ENCODE assay signal across 8 cellular contexts in genomic region chr5:174419523-174420132, GRCh38.
DNase-seq lines count a peak whose midpoint lies in the region; ATAC-seq and TF ChIP-seq lines count a peak whose summit lies in the region.

No MANE protein-coding gene starts in this region.

- no peak for TF ChIP-seq POLR2A in Peyer's patch (IDR thresholded peaks at IDR 0.05)

- H3K9me3 Mint-ChIP-seq in CD14-positive monocyte = peaks cover 0 to 4% (median 0%) of the 10 kb centered on the region in 7 donors
- H3K9me3 Mint-ChIP-seq in natural killer cell = no peaks in the 10 kb centered on the region
- peaks cover 0 to 1% of the 10 kb centered on the region in 2 donors for H3K9me3 Mint-ChIP-seq in stimulated activated naive B cell treated with anti-CD40 and anti-IgM and Interleukin-4, amounts not matched to agents 10 μg/mL and 1 μg/mL and 100 μg/mL, for 72 hours

- H3K4me1 ChIP-seq in HUES64 (ENCODE audit: insufficient read depth, low read length) (no peaks in the 10 kb centered on the region), Peyer's patch (peaks cover 0 to 11% (median 0%) of the 10 kb centered on the region in 4 donors), fibroblast of lung (ENCODE audit: control insufficient read depth, extremely low read depth, insufficient read depth, low read length) (no peaks in the 10 kb centered on the region)

- H3K36me3 Mint-ChIP-seq in CD14-positive monocyte (no peaks in the 10 kb centered on the region), natural killer cell (no peaks in the 10 kb centered on the region)
- H3K36me3 Mint-ChIP-seq in stimulated activated naive B cell treated with anti-CD40 and anti-IgM and Interleukin-4, amounts not matched to agents 10 μg/mL and 1 μg/mL and 100 μg/mL, for 72 hours = no peaks in the 10 kb centered on the region

- ATAC-seq in GM19463 (IDR thresholded peaks at IDR 0.05; ENCODE audit: unreplicated experiment) (peak; percentile 75), natural killer cell (peak; percentile 65 to 94 (median 84))
- ATAC-seq in stimulated activated naive B cell treated with anti-CD40 and anti-IgM and Interleukin-4, amounts not matched to agents 10 μg/mL and 1 μg/mL and 100 μg/mL, for 72 hours (replicated peaks) = peak; percentile 86 to 87

- no peak overlapping the region for H3K27ac Mint-ChIP-seq in CD14-positive monocyte
- no peak overlapping the region for H3K27ac Mint-ChIP-seq in natural killer cell
- no peak overlapping the region for H3K27ac Mint-ChIP-seq in stimulated activated naive B cell treated with anti-CD40 and anti-IgM and Interleukin-4, amounts not matched to agents 10 μg/mL and 1 μg/mL and 100 μg/mL, for 72 hours

- TF ChIP-seq CTCF in CD14-positive monocyte (IDR thresholded peaks at IDR 0.05) = peak; percentile 84
- TF ChIP-seq CTCF in Peyer's patch (IDR thresholded peaks at IDR 0.05) = peak in 5 of 6 experiments; percentile 37 to 89 (median 88)
- peak; percentile 89 to 97 for TF ChIP-seq CTCF in fibroblast of lung (conservative IDR thresholded peaks at IDR 0.05 in 1 of 2, IDR thresholded peaks at IDR 0.05 in 1 of 2; ENCODE audit: low read depth in 1 of 2, low read length in 2 of 2)
- TF ChIP-seq CTCF in natural killer cell (IDR thresholded peaks at IDR 0.05) = peak; percentile 65

- WGBS in HUES64 = 22% methylated on average over 18 of the region's 18 CpGs

- peak overlapping the region in 1 of 2 donors; percentile 41 for H3K4me3 Mint-ChIP-seq in CD14-positive monocyte
- peak overlapping the region; percentile 13 for H3K4me3 Mint-ChIP-seq in natural killer cell
- H3K4me3 Mint-ChIP-seq in stimulated activated naive B cell treated with anti-CD40 and anti-IgM and Interleukin-4, amounts not matched to agents 10 μg/mL and 1 μg/mL and 100 μg/mL, for 72 hours = peak overlapping the region in 1 of 2 donors; percentile 52

- H3K9ac ChIP-seq in HUES64 (ENCODE audit: low read depth, low read length) (no peak overlapping the region), fibroblast of lung (ENCODE audit: insufficient read depth, low read length) (no peak overlapping the region)

- peak; percentile 73 for DNase-seq in CD14-positive monocyte (ENCODE audit: low spot score)
- DNase-seq in Peyer's patch = peak; percentile 36 to 94 (median 94)
- DNase-seq in activated T-helper 1 cell treated with Interleukin-2 at 50 U/mL for 16 hours (ENCODE audit: low read depth) = peak; percentile 49
- DNase-seq in fibroblast of lung (ENCODE audit: low read depth in 2 of 2) = peak; percentile 87 to 96
- peak; percentile 67 for DNase-seq in natural killer cell
- DNase-seq in stimulated activated naive B cell treated with anti-CD40 and anti-IgM and Interleukin-4, amounts not matched to agents 10 μg/mL and 1 μg/mL and 100 μg/mL, for 72 hours = peak; percentile 48

- H3K79me2 ChIP-seq in fibroblast of lung (ENCODE audit: control insufficient read depth, insufficient read depth, low read length) = no peaks in the 10 kb centered on the region

- no peaks in the 10 kb centered on the region for H4K20me1 ChIP-seq in fibroblast of lung (ENCODE audit: control insufficient read depth, extremely low read depth, insufficient read depth, low read length)

- H3K27me3 ChIP-seq in HUES64 (ENCODE audit: insufficient read depth, low read length) (peaks cover 3% of the 10 kb centered on the region; the same call in 1 of the 2 replicates), Peyer's patch (no peaks in the 10 kb centered on the region), fibroblast of lung (ENCODE audit: control insufficient read depth, insufficient read depth, low read length) (no peaks in the 10 kb centered on the region)

- H3K27me3 Mint-ChIP-seq in CD14-positive monocyte (ENCODE audit: low read depth in 3 of 3) (peaks cover 6 to 24% (median 20%) of the 10 kb centered on the region in 3 donors), natural killer cell (ENCODE audit: low read depth in 2 of 2) (peaks cover 6 to 26% of the 10 kb centered on the region in 2 donors)
- peaks cover 28 to 40% of the 10 kb centered on the region in 2 donors for H3K27me3 Mint-ChIP-seq in stimulated activated naive B cell treated with anti-CD40 and anti-IgM and Interleukin-4, amounts not matched to agents 10 μg/mL and 1 μg/mL and 100 μg/mL, for 72 hours

- H3K4me1 Mint-ChIP-seq in CD14-positive monocyte (peaks cover 2% of the 10 kb centered on the region), natural killer cell (peaks cover 0 to 4% of the 10 kb centered on the region in 2 donors)
- H3K4me1 Mint-ChIP-seq in stimulated activated naive B cell treated with anti-CD40 and anti-IgM and Interleukin-4, amounts not matched to agents 10 μg/mL and 1 μg/mL and 100 μg/mL, for 72 hours = peaks cover 9 to 13% of the 10 kb centered on the region in 2 donors

- peak overlapping the region; percentile 75 for H3K4me2 ChIP-seq in fibroblast of lung (ENCODE audit: extremely low read depth, insufficient read depth, low read length)

- H3K9me3 ChIP-seq in HUES64 (ENCODE audit: insufficient read depth, low read depth, low read length) = no peaks in the 10 kb centered on the region
- no peaks in the 10 kb centered on the region for H3K9me3 ChIP-seq in Peyer's patch
- no peaks in the 10 kb centered on the region for H3K9me3 ChIP-seq in fibroblast of lung (ENCODE audit: control insufficient read depth, insufficient read depth, low read depth, low read length)

- H3K4me3 ChIP-seq in HUES64 (ENCODE audit: low read length) = peak overlapping the region; percentile 52
- H3K4me3 ChIP-seq in Peyer's patch = peak overlapping the region in 2 of 4 donors; percentile 1 to 10
- peak overlapping the region in 3 of 4 experiments; percentile 7 to 55 (median 31) for H3K4me3 ChIP-seq in fibroblast of lung (replicated peaks in 1 of 4; ENCODE audit: control extremely low read depth in 1 of 4, insufficient read depth in 1 of 4, low read depth in 3 of 4, low read length in 4 of 4)

- intact Hi-C loops in CD14-positive monocyte (cut with micrococcal nuclease) (loop anchor here (1.0 to 5.0 kb wide), 4 partner anchors 373 to 517 kb away; no protein-coding TSS in a partner anchor), natural killer cell (cut with micrococcal nuclease) (loop anchor here (1.0 kb wide), 1 partner anchor 517 kb away; no protein-coding TSS in a partner anchor)

- no peak overlapping the region for H3K27ac ChIP-seq in HUES64 (ENCODE audit: low read depth, low read length)
- H3K27ac ChIP-seq in Peyer's patch = no peak overlapping the region
- no peak overlapping the region for H3K27ac ChIP-seq in fibroblast of lung (ENCODE audit: insufficient read depth, low read length)

- H3K36me3 ChIP-seq in HUES64 (ENCODE audit: insufficient read depth, low read length) = no peaks in the 10 kb centered on the region
- H3K36me3 ChIP-seq in Peyer's patch = no peaks in the 10 kb centered on the region
- no peaks in the 10 kb centered on the region for H3K36me3 ChIP-seq in fibroblast of lung (ENCODE audit: control insufficient read depth, insufficient read depth, low read length)

- H2AFZ ChIP-seq in fibroblast of lung (ENCODE audit: low read length) = peak overlapping the region; percentile 42
